ENCODE assay signal across 1 cellular context in the genomic region with DNA sequence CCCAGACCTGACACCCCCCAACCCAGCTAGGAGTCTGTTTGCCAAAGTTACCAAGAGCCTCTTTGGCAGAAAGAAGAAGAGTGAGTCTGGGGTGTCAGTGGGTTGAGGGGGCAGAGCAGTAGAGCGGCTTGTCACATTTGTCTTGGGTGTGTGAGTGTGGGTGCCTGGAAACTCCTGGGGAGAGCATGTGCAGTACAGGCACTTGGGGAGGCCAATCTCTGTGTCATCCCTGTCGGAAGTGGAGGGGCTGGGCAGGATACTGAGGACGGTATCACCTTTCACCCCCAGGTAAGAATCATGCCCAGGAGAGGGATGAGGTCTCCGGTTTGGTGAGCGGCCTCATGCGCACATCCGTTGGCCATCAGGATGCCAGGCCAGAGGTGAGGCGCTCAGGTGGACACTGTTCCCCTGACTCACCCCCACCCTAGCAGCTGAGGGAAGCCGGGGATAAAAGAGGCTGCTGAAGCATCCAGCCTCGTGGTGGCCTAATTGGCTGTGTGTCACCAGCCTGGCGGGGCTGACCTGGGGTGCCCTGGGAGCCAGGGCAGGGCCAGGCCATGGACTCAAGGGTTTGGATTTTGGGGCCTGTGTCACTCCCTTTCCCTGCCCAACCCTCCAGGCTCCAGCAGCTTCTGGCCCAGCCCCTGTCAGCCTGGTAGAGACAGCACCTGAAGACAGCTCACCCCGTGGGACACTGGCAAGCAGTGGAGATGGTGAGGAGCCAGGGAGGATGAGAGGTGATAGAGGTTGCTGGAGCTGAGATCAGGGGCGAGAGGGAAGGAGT.
TF ChIP-seq lines count a peak whose summit lies in the region.

No MANE protein-coding gene starts in this region.

TF ChIP-seq in endothelial cell of umbilical vein, 7 proteins besides CTCF, POLR2A, EP300 and RAD21:
- TF ChIP-seq FOS (IDR thresholded peaks at IDR 0.05; ENCODE audit: borderline replicate concordance, insufficient read depth, low read length) (no peak), GATA2 (IDR thresholded peaks at IDR 0.05; ENCODE audit: insufficient read depth, insufficient read length, low read depth, low read length) (no peak), POLR2AphosphoS5 (IDR thresholded peaks at IDR 0.05; ENCODE audit: insufficient read depth, low read depth, low read length) (peak; percentile 16), MYC (IDR thresholded peaks at IDR 0.05; ENCODE audit: low read depth, low read length) (no peak)
TF ChIP-seq in endothelial cell of umbilical vein: peak in this region for 1.
